Comparison of ENCODE assay signal across 8 cellular contexts in the genomic region with DNA sequence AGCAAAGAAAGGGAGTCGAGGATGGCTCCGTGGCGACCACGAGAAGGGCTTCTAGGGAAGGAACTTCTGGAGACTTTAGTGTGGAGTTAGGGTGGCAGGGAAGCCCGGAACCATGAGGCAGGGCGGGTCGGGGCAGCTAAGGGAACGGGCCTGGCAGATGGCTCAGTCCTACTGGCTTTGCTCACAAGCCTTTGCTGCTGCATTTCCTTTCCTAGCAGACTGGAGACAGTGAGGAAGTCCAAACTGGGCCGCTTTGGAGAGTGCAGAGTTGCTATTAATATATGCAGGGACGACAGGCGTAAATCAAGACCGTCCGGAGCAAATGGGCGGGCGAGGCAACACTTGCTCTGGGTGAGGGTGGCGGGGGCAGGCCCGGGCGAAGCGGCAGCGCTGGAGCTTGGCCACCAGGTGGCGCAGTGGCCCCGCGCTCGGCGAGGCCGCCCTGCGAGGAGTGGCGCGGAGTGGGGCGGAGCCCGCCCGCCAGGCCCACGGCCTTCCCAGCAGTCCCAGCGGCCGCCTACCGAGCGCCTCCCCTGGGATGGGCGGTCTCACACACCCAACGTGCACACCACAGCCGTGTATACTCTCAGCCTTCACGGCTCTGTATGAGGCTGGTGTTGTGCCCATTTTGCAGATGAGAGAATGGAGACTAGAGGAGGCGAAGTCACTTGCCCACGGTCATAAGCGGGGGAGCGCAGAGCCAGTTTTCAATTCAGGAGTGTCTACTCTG. TPM values are rescaled to one million over a fixed set of nuclear protein-coding genes. Genes with fewer than 3 reads are reported as not detected.
DNase-seq lines count a peak whose midpoint lies in the region; ATAC-seq and TF ChIP-seq lines count a peak whose summit lies in the region.

No MANE protein-coding gene starts in this region.

- POLR2A ChIA-PET in activated CD4-positive, alpha-beta memory T cell treated with anti-CD3 and anti-CD28 coated beads for 36 hours (lab: Charles Lee): interaction anchor here (0.7 to 2.3 kb wide), 2 partner anchors 64 to 144 kb away, joined by 3 to 9 read pairs; no protein-coding TSS in a partner anchor

- DNase-seq in CD1c-positive myeloid dendritic cell (ENCODE audit: extremely low spot score): peak; percentile 95
- peak; percentile 90 for DNase-seq in GM19238 (ENCODE audit: insufficient read length, low spot score)
- peak; percentile 81 for DNase-seq in NCI-H748 (lab: John Stamatoyannopoulos, UW; ENCODE audit: unreplicated experiment)
- peak; percentile 96 for DNase-seq in activated CD4-positive, alpha-beta memory T cell treated with anti-CD3 and anti-CD28 coated beads for 36 hours
- peak; percentile 81 to 95 (median 88) for DNase-seq in dorsolateral prefrontal cortex
- DNase-seq in lung (ENCODE audit: low spot score): peak; percentile 93
- DNase-seq in stimulated activated CD4-positive, alpha-beta T cell treated with anti-CD3 and anti-CD28 coated beads, TNF-alpha, amount 100 ng/mL, for 4 hours (ENCODE audit: low read depth in 3 of 3): peak; percentile 89 to 91 (median 91)

- H3K9me3 Mint-ChIP-seq in activated CD4-positive, alpha-beta memory T cell treated with anti-CD3 and anti-CD28 coated beads for 36 hours: no peaks in the 10 kb centered on the region

- no peaks in the 10 kb centered on the region for H3K9me3 ChIP-seq in lung (ENCODE audit: control insufficient read depth in 2 of 2, insufficient read depth in 1 of 2, low read length in 1 of 2)

- H3K36me3 Mint-ChIP-seq in activated CD4-positive, alpha-beta memory T cell treated with anti-CD3 and anti-CD28 coated beads for 36 hours: no peaks in the 10 kb centered on the region

- no peaks in the 10 kb centered on the region for H3K36me3 ChIP-seq in lung (ENCODE audit: control insufficient read depth in 2 of 2, insufficient read depth in 2 of 2, low read length in 2 of 2)

- peak overlapping the region; percentile 17 to 91 (median 77) for H3K27ac ChIP-seq in dorsolateral prefrontal cortex
- peak overlapping the region; percentile 75 to 91 for H3K27ac ChIP-seq in lung (ENCODE audit: low read depth in 1 of 2, low read length in 1 of 2)

- peak overlapping the region; percentile 92 for H3K27ac Mint-ChIP-seq in activated CD4-positive, alpha-beta memory T cell treated with anti-CD3 and anti-CD28 coated beads for 36 hours

- H3K27me3 Mint-ChIP-seq in activated CD4-positive, alpha-beta memory T cell treated with anti-CD3 and anti-CD28 coated beads for 36 hours: no peaks in the 10 kb centered on the region

- CTCF ChIA-PET in activated CD4-positive, alpha-beta memory T cell treated with anti-CD3 and anti-CD28 coated beads for 36 hours (lab: Charles Lee): interaction anchor here (0.9 to 9.8 kb wide), 8 partner anchors 105 to 198 kb away, joined by 3 to 498 read pairs (median 6); a partner anchor contains a TSS

- H3K4me1 ChIP-seq in lung (ENCODE audit: control insufficient read depth in 2 of 2, insufficient read depth in 2 of 2, low read length in 2 of 2): peaks cover 0 to 6% of the 10 kb centered on the region in 2 donors

- H3K4me1 Mint-ChIP-seq in activated CD4-positive, alpha-beta memory T cell treated with anti-CD3 and anti-CD28 coated beads for 36 hours (ENCODE audit: low read depth): peaks cover 15% of the 10 kb centered on the region

- peak overlapping the region; percentile 82 for H3K4me3 Mint-ChIP-seq in activated CD4-positive, alpha-beta memory T cell treated with anti-CD3 and anti-CD28 coated beads for 36 hours

- TF ChIP-seq CTCF in dorsolateral prefrontal cortex (IDR thresholded peaks at IDR 0.05 in 54 of 56, conservative IDR thresholded peaks at IDR 0.05 in 2 of 56; ENCODE audit: low read depth in 1 of 56, partially characterized antibody in 56 of 56) (peak; percentile 95 to 100 (median 99)), lung (IDR thresholded peaks at IDR 0.05; ENCODE audit: control extremely low read depth, extremely low read depth) (peak; percentile 99)

- ATAC-seq in HG03432 (IDR thresholded peaks at IDR 0.05; ENCODE audit: unreplicated experiment): peak; percentile 93
- ATAC-seq in lung (ENCODE audit: insufficient read depth, low FRiP score): peak; percentile 95

- WGBS in lung, 2 donors: 3 to 5% methylated on average over 44 to 45 of the region's 45 CpGs

- intact Hi-C loops in activated CD4-positive, alpha-beta memory T cell treated with anti-CD3 and anti-CD28 coated beads for 36 hours (cut with micrococcal nuclease): loop anchor here (1.0 to 5.0 kb wide), 6 partner anchors 8 to 786 kb away; no protein-coding TSS in a partner anchor
- intact Hi-C loops in dorsolateral prefrontal cortex (cut with DNase I): loop anchor here (1.0 to 10.0 kb wide), 5 partner anchors 143 to 789 kb away; no protein-coding TSS in a partner anchor

- H3K4me3 ChIP-seq in dorsolateral prefrontal cortex (peak overlapping the region; percentile 42 to 84 (median 61)), lung (peak overlapping the region; percentile 66)

- H3K27me3 ChIP-seq in dorsolateral prefrontal cortex: no peaks in the 10 kb centered on the region
- H3K27me3 ChIP-seq in lung (ENCODE audit: control insufficient read depth, insufficient read depth): no peaks in the 10 kb centered on the region

RNA-seq across cellular contexts. Expression of a gene that starts 24.4 kb away (rescaled TPM):
- not detected for total RNA-seq in activated CD4-positive, alpha-beta memory T cell treated with anti-CD3 and anti-CD28 coated beads for 36 hours
- total RNA-seq in dorsolateral prefrontal cortex (10 to 100 TPM in 119 of 120 experiments, 1 to 10 TPM in 1; 8.0 to 46.0 (median 27.9) TPM), lung (not detected)
- polyA plus RNA-seq in lung: under 1 TPM; 0.01 to 0.06 TPM

Comparison
In these comparisons a context has a peak if more than half of its experiments do, and no peak if none do; other contexts are left out.
1. Peak in every context shown above with its lines: DNase-seq, ATAC-seq, H3K4me3 ChIP-seq and H3K27ac ChIP-seq.
2. RNA of a gene that starts 24.4 kb away (total RNA-seq): 8.0 to 46.0 TPM in dorsolateral prefrontal cortex; not detected in lung and not detected in activated CD4-positive, alpha-beta memory T cell treated with anti-CD3 and anti-CD28 coated beads for 36 hours; every median in the first group is over 4 times any median in the second.